ENCODE assay signal across 11 cellular contexts in genomic region chr10:131921191-131921590, GRCh38. TPM values are rescaled to one million over a fixed set of nuclear protein-coding genes. Genes with fewer than 3 reads are reported as not detected.
DNase-seq lines count a peak whose midpoint lies in the region; ATAC-seq, FAIRE-seq and TF ChIP-seq lines count a peak whose summit lies in the region.
"Had no signal": no experiment of that assay in that cellular context is flagged by ENCODE, and none has a peak within 500 bp of the region (broad histone marks: within the 10 kb centered on the region; RNA-seq: fewer than 3 reads in every experiment).

No MANE protein-coding gene starts in this region.

- TF ChIP-seq RAD21 in GM12878 (IDR thresholded peaks at IDR 0.05; ENCODE audit: insufficient read depth, low read depth, low read length) = no peak

- RAD21 ChIA-PET in GM12878 (lab: Charles Lee; ENCODE audit: unreplicated experiment) = no interaction called here

- H3K27ac ChIP-seq in GM12878 (ENCODE audit: control insufficient read depth, insufficient read depth) = no peak overlapping the region

- H4K20me1 ChIP-seq in GM12878 (ENCODE audit: control insufficient read depth, insufficient read depth) = no peaks in the 10 kb centered on the region

- SMC1A ChIA-PET in GM12878 (lab: Charles Lee; ENCODE audit: uncharacterized antibody, unreplicated experiment) = interaction anchor here (1.2 to 1.3 kb wide), 2 partner anchors 8 to 14 kb away, joined by 4 read pairs; no protein-coding TSS in a partner anchor

- POLR2A ChIA-PET in GM12878 (lab: Charles Lee) = no interaction called here

- CTCF ChIA-PET in GM12878 (lab: Yijun Ruan, JAX) = no interaction called here

- TF ChIP-seq EP300 in GM12878 (IDR thresholded peaks at IDR 0.05; ENCODE audit: borderline replicate concordance in 1 of 2, control insufficient read depth in 1 of 2, low read depth in 2 of 2, low read length in 2 of 2) = no peak

- no TSS peak for BruUV-seq in GM12878 (replicated peaks; lab: Mats Ljungman, UMichigan)

- no peak for FAIRE-seq in GM12878 (lab: Jason Lieb, UNC)
- FAIRE-seq: H54 had no signal

- H2AFZ ChIP-seq in GM12878 (ENCODE audit: control insufficient read depth, low read depth, low read length) = no peak overlapping the region

- no peak for TF ChIP-seq CTCF in GM12878 (IDR thresholded peaks at IDR 0.05 in 2 of 3, conservative IDR thresholded peaks at IDR 0.05 in 1 of 3; ENCODE audit: control insufficient read depth in 2 of 3, extremely low read depth in 1 of 3, insufficient read depth in 1 of 3, low read depth in 3 of 3, low read length in 3 of 3)

- DNase-seq in GM12878 (ENCODE audit: low read depth, low spot score) (no peak), pons (ENCODE audit: low spot score) (peak; percentile 66), HUDEP-2 (lab: John Stamatoyannopoulos, UW; ENCODE audit: unreplicated experiment in 76 of 76) (no peak), NCI-H82 treated with DMSO at 0.1 percent for 48 hours (lab: John Stamatoyannopoulos, UW; ENCODE audit: unreplicated experiment) (no peak)
- no peak for DNase-seq in stimulated activated naive CD4-positive, alpha-beta T cell treated with Interleukin-2 at 50 U/mL for 16 hours (lab: John Stamatoyannopoulos, UW)
- DNase-seq: foreskin fibroblast; KG1; stimulated activated CD4-positive, alpha-beta T cell treated with anti-CD3 and anti-CD28 coated beads, Interleukin-4, amount 100 ng/mL, for 24 hours had no signal

- peaks cover 3% of the 10 kb centered on the region; the same call in 1 of the 2 replicates for H3K4me1 ChIP-seq in GM12878 (ENCODE audit: control insufficient read depth, insufficient read depth, low read length)

- no peak overlapping the region for H3K9ac ChIP-seq in GM12878 (ENCODE audit: control insufficient read depth, insufficient read depth, low read length)

- WGBS in GM12878 (ENCODE audit: insufficient coverage, insufficient replicate concordance, low lambda C conversion rate, missing lambda C conversion rate) = 9% methylated on average over 7 of the region's 8 CpGs

- H3K9me3 ChIP-seq in GM12878 (replicated peaks; ENCODE audit: control insufficient read depth, insufficient read depth, low read length) = peaks cover 7% of the 10 kb centered on the region

- no peak overlapping the region for H3K4me2 ChIP-seq in GM12878 (ENCODE audit: control insufficient read depth, insufficient read depth)

- intact Hi-C loops in GM12878 (cut with micrococcal nuclease; ENCODE audit: unreplicated experiment) = no loop called here

- H3K4me3 ChIP-seq in GM12878 = no peak overlapping the region

- H3K27me3 ChIP-seq in GM12878 (replicated peaks in 1 of 2; ENCODE audit: control insufficient read depth in 2 of 2, insufficient read depth in 2 of 2, low read length in 1 of 2) = no peaks in the 10 kb centered on the region

- in situ Hi-C loops in GM12878 (cut with MboI) = no loop called here

- ATAC-seq in GM18870 (IDR thresholded peaks at IDR 0.05; ENCODE audit: unreplicated experiment) (peak; percentile 55), HG02571 (IDR thresholded peaks at IDR 0.05; ENCODE audit: unreplicated experiment) (peak; percentile 91), GM12878 (peak; percentile 90)

- peaks cover 0 to 3% of the 10 kb centered on the region in 2 experiments; a peak in 1 of 4 replicates for H3K36me3 ChIP-seq in GM12878 (ENCODE audit: control insufficient read depth in 2 of 2, insufficient read depth in 2 of 2, low read length in 1 of 2)

- H3K79me2 ChIP-seq in GM12878 (ENCODE audit: control insufficient read depth, insufficient read depth, low read length) = peaks cover 45% of the 10 kb centered on the region

- no peak for TF ChIP-seq POLR2A in GM12878 (IDR thresholded peaks at IDR 0.05; ENCODE audit: low read depth, low read length)

TF ChIP-seq in GM12878, 131 proteins besides CTCF, POLR2A, EP300 and RAD21 (continues in another document):
- TF ChIP-seq BCL11A (IDR thresholded peaks at IDR 0.05; ENCODE audit: low read depth, low read length) (0 out of 2 replicates have a peak, but pooled peaks have one; percentile 14), CREB1 (IDR thresholded peaks at IDR 0.05; ENCODE audit: low read depth) (peak; percentile 64; the same call in 1 of the 2 replicates), PAX5 (IDR thresholded peaks at IDR 0.05; ENCODE audit: borderline replicate concordance, low read depth, low read length) (0 out of 2 replicates have a peak, but pooled peaks have one; percentile 8), TCF12 (IDR thresholded peaks at IDR 0.05; ENCODE audit: low read depth, low read length) (0 out of 2 replicates have a peak, but pooled peaks have one; percentile 73), SP1 (IDR thresholded peaks at IDR 0.05; ENCODE audit: low read depth, low read length) (peak; percentile 22), YY1 (IDR thresholded peaks at IDR 0.05; ENCODE audit: low read depth, low read length) (0 out of 2 replicates have a peak, but pooled peaks have one; percentile 15), ZZZ3 (IDR thresholded peaks at IDR 0.05; ENCODE audit: control insufficient read depth, insufficient read length, low read depth) (no peak), PBX3 (IDR thresholded peaks at IDR 0.05; ENCODE audit: insufficient replicate concordance, low read depth, low read length) (no peak), MTA2 (IDR thresholded peaks at IDR 0.05; ENCODE audit: low read depth) (no peak), ZNF217 (IDR thresholded peaks at IDR 0.05) (no peak), FOXM1 (IDR thresholded peaks at IDR 0.05; ENCODE audit: low read depth, low read length) (peak; percentile 21; the same call in 1 of the 2 replicates), EED (IDR thresholded peaks at IDR 0.05; ENCODE audit: low read depth) (peak; percentile 33; the same call in 1 of the 2 replicates), ZBTB33 (IDR thresholded peaks at IDR 0.05) (peak; percentile 67; the same call in 1 of the 2 replicates), SPI1 (IDR thresholded peaks at IDR 0.05; ENCODE audit: borderline replicate concordance, insufficient read depth, low read depth, low read length) (no peak), MEF2B (IDR thresholded peaks at IDR 0.05; ENCODE audit: partially characterized antibody, poor library complexity, severe bottlenecking) (no peak), NFIC (IDR thresholded peaks at IDR 0.05; ENCODE audit: low read depth, low read length) (peak; percentile 34; the same call in 1 of the 2 replicates), MLLT1 (IDR thresholded peaks at IDR 0.05) (0 out of 2 replicates have a peak, but pooled peaks have one; percentile 57), SRF (IDR thresholded peaks at IDR 0.05; ENCODE audit: low read depth in 2 of 2, low read length in 2 of 2) (no peak)

RNA-seq across cellular contexts. Expression of gene PPP2R2D, which starts 20.4 kb away (rescaled TPM):
- total RNA-seq in GM12878 (2013; cell fraction: nucleolus; rRNA removed) = 64.7 and 70.5 TPM in 2 replicates
- total RNA-seq in GM12878 (2014; rRNA removed) (22.3 and 24.6 TPM in 2 replicates), GM12878 (2014; rRNA removed; fragmentation: Illumina TruSeq; extraction: Trizol) (21.1 and 23.8 TPM in 2 replicates), GM12878 (2021) (23.3 and 23.5 TPM in 2 replicates)
- 8.8 TPM for polyA plus RNA-seq in GM12878 (2011; ENCODE audit: low read depth)
- polyA plus RNA-seq in GM12878 (2011; rRNA removed) (39.2 and 41.9 TPM in 2 replicates), GM12878 (2014; fragmentation: Illumina TruSeq; extraction: Trizol) (18.1 and 20.0 TPM in 2 replicates), GM12878 (2014; fragmentation: Nextera tagmentation; extraction: Ambion mirVana) (1 to 10 TPM; 2.8 to 3.6 TPM), GM12878 (2014; rRNA removed) (28.8 and 29.7 TPM in 2 replicates), GM12878 (2016; fragmentation: Nextera tagmentation; extraction: Ambion mirVana) (10 to 100 TPM in 1 of 2 experiments, 1 to 10 TPM in 1; 4.6 to 21.2 TPM)
- 33.2 and 37.5 TPM in 2 replicates for polyA plus RNA-seq in GM12878 (2011; cell fraction: cytosol; rRNA removed)
- 45.5 and 46.6 TPM in 2 replicates for polyA plus RNA-seq in GM12878 (2011; cell fraction: nucleus; rRNA removed)
- polyA plus RNA-seq in GM12878 (2012) = 17.7 and 23.3 TPM in 2 replicates
- 38.9 and 40.3 TPM in 2 replicates for polyA minus RNA-seq in GM12878 (2011; rRNA and poly(A)+ RNA removed)
- 13.1 and 15.6 TPM in 2 replicates for polyA minus RNA-seq in GM12878 (2011; cell fraction: cytosol; rRNA and poly(A)+ RNA removed)
- 20.1 and 31.6 TPM in 2 replicates for polyA minus RNA-seq in GM12878 (2011; cell fraction: nucleus; rRNA and poly(A)+ RNA removed)
